ENCODE assay signal across 19 cellular contexts in genomic region chr1:28171246-28171645, GRCh38. TPM values are rescaled to one million over a fixed set of nuclear protein-coding genes. Genes with fewer than 3 reads are reported as not detected.
DNase-seq lines count a peak whose midpoint lies in the region; ATAC-seq and TF ChIP-seq lines count a peak whose summit lies in the region.
"Had no signal": no experiment of that assay in that cellular context is flagged by ENCODE, and none has a peak within 500 bp of the region (broad histone marks: within the 10 kb centered on the region; RNA-seq: fewer than 3 reads in every experiment).

No MANE protein-coding gene starts in this region.

- H3K9me3 ChIP-seq in endodermal cell (ENCODE audit: control insufficient read depth, low read length): no peaks in the 10 kb centered on the region
- H3K9me3 ChIP-seq: esophagus squamous epithelium, pancreas, transverse colon had no signal

- H3K27ac Mint-ChIP-seq in endodermal cell (no peak overlapping the region), T-cell (peak overlapping the region in 1 of 2 donors; percentile 24)
- peak overlapping the region; percentile 16 to 86 for H3K27ac Mint-ChIP-seq in natural killer cell treated with Interleukin-12 subunit alpha and Interleukin-12 subunit beta and Interleukin-15 and Interleukin-18, amount 100 ng/mL, for 72 hours
- H3K27ac Mint-ChIP-seq: activated naive CD4-positive, alpha-beta T cell treated with anti-CD3 and anti-CD28 coated beads, Interleukin-2, amount 50 U/mL, for 72 hours had no signal

- H3K36me3 ChIP-seq in endodermal cell (ENCODE audit: control insufficient read depth, insufficient read depth, low read length): no peaks in the 10 kb centered on the region
- H3K36me3 ChIP-seq: esophagus squamous epithelium, pancreas, transverse colon had no signal

- TF ChIP-seq CTCF in endodermal cell (conservative IDR thresholded peaks at IDR 0.05): no peak

- H3K36me3 Mint-ChIP-seq in endodermal cell (ENCODE audit: low read depth) (no peaks in the 10 kb centered on the region), T-cell (no peaks in the 10 kb centered on the region)
- H3K36me3 Mint-ChIP-seq in natural killer cell treated with Interleukin-12 subunit alpha and Interleukin-12 subunit beta and Interleukin-15 and Interleukin-18, amount 100 ng/mL, for 72 hours: no peaks in the 10 kb centered on the region
- H3K36me3 Mint-ChIP-seq: naive thymus-derived CD8-positive, alpha-beta T cell had no signal

- POLR2A ChIA-PET in HEK293T (lab: Yijun Ruan, JAX) (no interaction called here), T-cell (lab: Charles Lee) (no interaction called here)

- peak overlapping the region; percentile 6 for H3K9ac ChIP-seq in endodermal cell (ENCODE audit: extremely low read depth, low read length, poor library complexity, severe bottlenecking)

- H3K4me3 Mint-ChIP-seq in endodermal cell (no peak overlapping the region), T-cell (no peak overlapping the region)
- peak overlapping the region; percentile 18 for H3K4me3 Mint-ChIP-seq in natural killer cell treated with Interleukin-12 subunit alpha and Interleukin-12 subunit beta and Interleukin-15 and Interleukin-18, amount 100 ng/mL, for 72 hours
- H3K4me3 Mint-ChIP-seq: stimulated activated naive CD8-positive, alpha-beta T cell treated with anti-CD3 and anti-CD28 coated beads, Interleukin-15, amount 100 ng/mL, for 72 hours had no signal

- H3K9me3 Mint-ChIP-seq in endodermal cell (no peaks in the 10 kb centered on the region), T-cell (no peaks in the 10 kb centered on the region)
- H3K9me3 Mint-ChIP-seq in natural killer cell treated with Interleukin-12 subunit alpha and Interleukin-12 subunit beta and Interleukin-15 and Interleukin-18, amount 100 ng/mL, for 72 hours: no peaks in the 10 kb centered on the region
- H3K9me3 Mint-ChIP-seq: activated naive CD4-positive, alpha-beta T cell treated with anti-CD3 and anti-CD28 coated beads, Interleukin-2, amount 50 U/mL, for 72 hours; naive thymus-derived CD8-positive, alpha-beta T cell; stimulated activated naive CD8-positive, alpha-beta T cell treated with anti-CD3 and anti-CD28 coated beads, Interleukin-15, amount 100 ng/mL, for 72 hours had no signal

- H3K27me3 Mint-ChIP-seq in endodermal cell (ENCODE audit: insufficient read depth) (no peaks in the 10 kb centered on the region), T-cell (no peaks in the 10 kb centered on the region)
- no peaks in the 10 kb centered on the region for H3K27me3 Mint-ChIP-seq in natural killer cell treated with Interleukin-12 subunit alpha and Interleukin-12 subunit beta and Interleukin-15 and Interleukin-18, amount 100 ng/mL, for 72 hours

- peaks cover 15% of the 10 kb centered on the region for H3K4me1 Mint-ChIP-seq in endodermal cell
- H3K4me1 Mint-ChIP-seq in natural killer cell treated with Interleukin-12 subunit alpha and Interleukin-12 subunit beta and Interleukin-15 and Interleukin-18, amount 100 ng/mL, for 72 hours (ENCODE audit: low read depth in 2 of 2): peaks cover 54 to 67% of the 10 kb centered on the region in 2 donors
- peaks cover 43 to 61% (median 45%) of the 10 kb centered on the region in 3 donors for H3K4me1 Mint-ChIP-seq in T-cell

- no peaks in the 10 kb centered on the region for H3K27me3 ChIP-seq in endodermal cell (ENCODE audit: control insufficient read depth, insufficient read depth, low read length, poor library complexity, severe bottlenecking)
- H3K27me3 ChIP-seq: esophagus squamous epithelium, pancreas, transverse colon had no signal

- peak; percentile 4 for DNase-seq in D341Med (ENCODE audit: low spot score)
- DNase-seq in HEK293T (ENCODE audit: extremely low spot score): peak; percentile 6
- DNase-seq in endodermal cell: no peak
- no peak for DNase-seq in natural killer cell treated with Interleukin-12 subunit alpha and Interleukin-12 subunit beta and Interleukin-15 and Interleukin-18, amount 100 ng/mL, for 72 hours (ENCODE audit: low spot score)
- DNase-seq in T-cell: no peak
- no peak for DNase-seq in NCI-H1436 (lab: John Stamatoyannopoulos, UW)
- DNase-seq: cerebellar nuclear complex; esophagus squamous epithelium; kidney glomerular epithelial cell; naive thymus-derived CD8-positive, alpha-beta T cell; NCI-H2171; NCI-H526; pancreas; stimulated activated CD4-positive, alpha-beta T cell treated with anti-CD3 and anti-CD28 coated beads, Interleukin-4, amount 100 ng/mL, for 4 hours; stimulated activated naive CD8-positive, alpha-beta T cell treated with anti-CD3 and anti-CD28 coated beads, Interleukin-15, amount 100 ng/mL, for 72 hours; transverse colon had no signal

- H3K4me3 ChIP-seq in endodermal cell (ENCODE audit: low read length): no peak overlapping the region
- H3K4me3 ChIP-seq: esophagus squamous epithelium, pancreas, transverse colon had no signal

- ATAC-seq in natural killer cell treated with Interleukin-12 subunit alpha and Interleukin-12 subunit beta and Interleukin-15 and Interleukin-18, amount 100 ng/mL, for 72 hours: no peak
- ATAC-seq in GM21447 (IDR thresholded peaks at IDR 0.05; ENCODE audit: unreplicated experiment) (no peak), T-cell (replicated peaks in 1 of 4) (no peak)
- ATAC-seq: activated naive CD4-positive, alpha-beta T cell treated with anti-CD3 and anti-CD28 coated beads, Interleukin-2, amount 50 U/mL, for 72 hours; naive thymus-derived CD8-positive, alpha-beta T cell; pancreas; right cardiac atrium; stimulated activated naive CD8-positive, alpha-beta T cell treated with anti-CD3 and anti-CD28 coated beads, Interleukin-15, amount 100 ng/mL, for 72 hours had no signal

- 97 to 98% methylated on average over 7 of the region's 7 CpGs for WGBS in endodermal cell (ENCODE audit: insufficient coverage in 1 of 2, insufficient read length in 1 of 2), 2 experiments

- peaks cover 4% of the 10 kb centered on the region for H3K4me1 ChIP-seq in endodermal cell (ENCODE audit: control insufficient read depth, insufficient read depth, low read length)

- H3K27ac ChIP-seq in endodermal cell (ENCODE audit: low read depth, low read length): no peak overlapping the region
- H3K27ac ChIP-seq: pancreas had no signal

- CTCF ChIA-PET in HEK293T (lab: Yijun Ruan, JAX): no interaction called here
- CTCF ChIA-PET in T-cell (lab: Charles Lee): no interaction called here

TF ChIP-seq in HEK293T, 16 proteins besides CTCF, POLR2A, EP300 and RAD21:
- no peak for TF ChIP-seq LEF1 (IDR thresholded peaks at IDR 0.05; ENCODE audit: borderline replicate concordance)
- TF ChIP-seq PKNOX1 (IDR thresholded peaks at IDR 0.05): no peak
- no peak for TF ChIP-seq HDGF (IDR thresholded peaks at IDR 0.05; ENCODE audit: borderline replicate concordance)
- no peak for TF ChIP-seq ZNF384 (IDR thresholded peaks at IDR 0.05)
- TF ChIP-seq ELF4 (IDR thresholded peaks at IDR 0.05): no peak
- TF ChIP-seq SP1 (IDR thresholded peaks at IDR 0.05): no peak
- no peak for TF ChIP-seq FOXK2 (IDR thresholded peaks at IDR 0.05)
- no peak for TF ChIP-seq SUZ12 (IDR thresholded peaks at IDR 0.05)
- TF ChIP-seq FOXA1 (IDR thresholded peaks at IDR 0.05): no peak
- no peak for TF ChIP-seq NFRKB (IDR thresholded peaks at IDR 0.05)
- TF ChIP-seq CTBP1 (IDR thresholded peaks at IDR 0.05; ENCODE audit: borderline replicate concordance): no peak
- no peak for TF ChIP-seq FOXM1 (IDR thresholded peaks at IDR 0.05; ENCODE audit: borderline replicate concordance)
- TF ChIP-seq BHLHE40 (IDR thresholded peaks at IDR 0.05; ENCODE audit: borderline replicate concordance): no peak
- TF ChIP-seq TARDBP (IDR thresholded peaks at IDR 0.05): no peak
- no peak for TF ChIP-seq L3MBTL2 (conservative IDR thresholded peaks at IDR 0.05)

RNA-seq across cellular contexts. Expression of gene PTAFR, which starts 5.2 kb away (rescaled TPM):
- total RNA-seq in endodermal cell (under 1 TPM; 0.58 to 0.77 TPM), T-cell (1 to 10 TPM in 2 of 5 donors, under 1 TPM in 3; 0.37 to 3.8 (median 0.95) TPM)
- 0.14 TPM for polyA plus RNA-seq in endodermal cell (2013, experiment 1 of 2)
- 0.17 TPM for polyA plus RNA-seq in endodermal cell (2013, experiment 2 of 2)
- 1 to 10 TPM; 1.3 to 2.0 TPM for total RNA-seq in natural killer cell treated with Interleukin-12 subunit alpha and Interleukin-12 subunit beta and Interleukin-15 and Interleukin-18, amount 100 ng/mL, for 72 hours

Comparison
In these comparisons a context has a peak if more than half of its experiments do, and no peak if none do; other contexts are left out.
1. DNase-seq: peak in D341Med (single experiment) and HEK293T (single experiment); none in endodermal cell (single experiment), natural killer cell treated with Interleukin-12 subunit alpha and Interleukin-12 subunit beta and Interleukin-15 and Interleukin-18, amount 100 ng/mL, for 72 hours (single experiment), T-cell (0 of 34) and NCI-H1436 (single experiment).